In genomic region chr2:241689306-241689705, GRCh38 we compare ENCODE assay signal across 20 cellular contexts. TPM values are rescaled to one million over a fixed set of nuclear protein-coding genes. Genes with fewer than 3 reads are reported as not detected.
DNase-seq lines count a peak whose midpoint lies in the region; ATAC-seq, FAIRE-seq and TF ChIP-seq lines count a peak whose summit lies in the region.
"Had no signal": no experiment of that assay in that cellular context is flagged by ENCODE, and none has a peak within 500 bp of the region (broad histone marks: within the 10 kb centered on the region; RNA-seq: fewer than 3 reads in every experiment).

No MANE protein-coding gene starts in this region.

- FAIRE-seq in HepG2 (lab: Jason Lieb, UNC), result no peak

- H3K4me1 Mint-ChIP-seq in WTC11 (peaks cover 13% of the 10 kb centered on the region), type B pancreatic cell (ENCODE audit: unreplicated experiment) (no peaks in the 10 kb centered on the region)

- ATAC-seq in HepG2 (no peak), right lobe of liver (no peak), WTC11 (no peak), HG02678 (IDR thresholded peaks at IDR 0.05; ENCODE audit: unreplicated experiment) (no peak), HG03342 (IDR thresholded peaks at IDR 0.05; ENCODE audit: unreplicated experiment) (no peak)
- ATAC-seq: mucosa of descending colon, upper lobe of right lung had no signal

- H3K4me1 ChIP-seq in HepG2 (ENCODE audit: insufficient read depth, low read length) (peaks cover 28% of the 10 kb centered on the region), right lobe of liver (peaks cover 0 to 15% (median 8%) of the 10 kb centered on the region in 4 donors)

- DNase-seq in HepG2 (ENCODE audit: low spot score) (no peak), right lobe of liver (no peak), WTC11 (ENCODE audit: low spot score) (no peak), type B pancreatic cell (ENCODE audit: extremely low spot score, unreplicated experiment) (no peak), dedifferentiated amniotic fluid mesenchymal stem cell (ENCODE audit: extremely low spot score) (no peak)
- peak; percentile 75 for DNase-seq in central memory CD4-positive, alpha-beta T cell
- DNase-seq: activated effector memory CD4-positive, alpha-beta T cell treated with anti-CD3 and anti-CD28 coated beads, Interleukin-2, amount 50 U/mL, for 16 hours; AML-193; cerebellar nuclear complex; DMS79 treated with DMSO at 0.1 percent for 48 hours; glutamatergic neuron; HCEC 1CT; mucosa of descending colon; NCI-H774; Right ventricle myocardium superior; stimulated activated CD4-positive, alpha-beta T cell treated with anti-CD3 and anti-CD28 coated beads, Interleukin-15, amount 100 ng/mL, for 24 hours; upper lobe of right lung had no signal

- POLR2A ChIA-PET in HepG2 (lab: Yijun Ruan, JAX) (interaction anchor here (1.4 to 8.6 kb wide), 2 partner anchors 11 to 182 kb away, joined by 3 to 234 read pairs; partner anchors contain the start of gene ING5), WTC11 (lab: Charles Lee) (interaction anchor here (0.5 kb wide), 1 partner anchor 11 kb away, joined by 5 read pairs; no protein-coding TSS in a partner anchor)

- no peak overlapping the region for H3K27ac ChIP-seq in HepG2 (ENCODE audit: extremely low read length, insufficient read depth, low read length)
- no peak overlapping the region for H3K27ac ChIP-seq in right lobe of liver
- H3K27ac ChIP-seq: epithelial cell of prostate, upper lobe of right lung had no signal

- peaks cover 33% of the 10 kb centered on the region for H3K79me2 ChIP-seq in HepG2 (ENCODE audit: insufficient read depth, low read length)

- no peak overlapping the region for H3K9ac ChIP-seq in HepG2 (ENCODE audit: insufficient read depth, low read depth, low read length)

- H2AFZ ChIP-seq in HepG2 (ENCODE audit: low read length), result no peak overlapping the region

- H3K27me3 Mint-ChIP-seq in WTC11 (ENCODE audit: low read depth), result no peaks in the 10 kb centered on the region
- no peaks in the 10 kb centered on the region for H3K27me3 Mint-ChIP-seq in type B pancreatic cell

- in situ Hi-C loops in HepG2 (cut with HindIII; ENCODE audit: extremely low pct_ligation_motif_present, low pct_unique_long_range_greater_than_20kb), result no loop called here

- H3K4me2 ChIP-seq in HepG2 (ENCODE audit: low read depth, low read length), result peak overlapping the region; percentile 25; the same call in 1 of the 2 replicates

- H3K27me3 ChIP-seq in HepG2 (ENCODE audit: control insufficient read depth in 1 of 2, insufficient read depth in 2 of 2, low read length in 2 of 2) (no peaks in the 10 kb centered on the region; a peak in 1 of 5 replicates), right lobe of liver (no peaks in the 10 kb centered on the region)
- H3K27me3 ChIP-seq: upper lobe of right lung had no signal

- H3K9me3 ChIP-seq in HepG2 (ENCODE audit: low read length) (no peaks in the 10 kb centered on the region), right lobe of liver (no peaks in the 10 kb centered on the region)
- H3K9me3 ChIP-seq: mucosa of descending colon, upper lobe of right lung had no signal

- TF ChIP-seq EP300 in HepG2 (IDR thresholded peaks at IDR 0.05; ENCODE audit: low read depth in 2 of 2, low read length in 2 of 2) (no peak), HepG2 (CRISPR knock-in tag; IDR thresholded peaks at IDR 0.05; ENCODE audit: borderline replicate concordance) (no peak)

- H3K9me3 Mint-ChIP-seq in WTC11, result no peaks in the 10 kb centered on the region
- H3K9me3 Mint-ChIP-seq in type B pancreatic cell, result no peaks in the 10 kb centered on the region

- WGBS in HepG2 (ENCODE audit: low lambda C conversion rate), result 93% methylated on average over 10 of the region's 10 CpGs
- WGBS in right lobe of liver (ENCODE audit: insufficient coverage, low coverage, low lambda C conversion rate, missing lambda C conversion rate), result 84% methylated on average over 10 of the region's 10 CpGs

- CTCF ChIA-PET in HepG2 (lab: Yijun Ruan, JAX; ENCODE audit: low intra/inter-chr PET ratio, low total read pairs) (no interaction called here), WTC11 (lab: Charles Lee) (no interaction called here)

- H3K36me3 Mint-ChIP-seq in WTC11 (peaks cover 11% of the 10 kb centered on the region), type B pancreatic cell (peaks cover 5% of the 10 kb centered on the region)

- TF ChIP-seq RAD21 in HepG2 (CRISPR knock-in tag; IDR thresholded peaks at IDR 0.05), result no peak

- peaks cover 12 to 30% of the 10 kb centered on the region in 2 experiments for H3K36me3 ChIP-seq in HepG2 (replicated peaks in 1 of 2; ENCODE audit: control insufficient read depth in 1 of 2, insufficient read depth in 2 of 2, low read length in 2 of 2)
- H3K36me3 ChIP-seq in right lobe of liver, result peaks cover 0 to 14% (median 0%) of the 10 kb centered on the region in 4 donors

- no TSS peak for BruUV-seq in HepG2 (replicated peaks; lab: Mats Ljungman, UMichigan)

- no peaks in the 10 kb centered on the region for H4K20me1 ChIP-seq in HepG2 (ENCODE audit: insufficient read depth, low read length)

- H3K4me3 ChIP-seq in HepG2 (replicated peaks in 1 of 3; ENCODE audit: insufficient read depth in 1 of 3, low read depth in 2 of 3, low read length in 3 of 3) (no peak overlapping the region), right lobe of liver (no peak overlapping the region)
- H3K4me3 ChIP-seq: mucosa of descending colon, upper lobe of right lung had no signal

- no peak overlapping the region for H3K27ac Mint-ChIP-seq in WTC11
- peak overlapping the region; percentile 71 for H3K27ac Mint-ChIP-seq in type B pancreatic cell

- H3K4me3 Mint-ChIP-seq in WTC11 (peak overlapping the region; percentile 20; the same call in 1 of the 2 replicates), type B pancreatic cell (peak overlapping the region; percentile 41)

- intact Hi-C loops in HepG2 (cut with micrococcal nuclease; ENCODE audit: unreplicated experiment) (loop anchor here (5.0 kb wide), 1 partner anchor 42 kb away; no protein-coding TSS in a partner anchor), right lobe of liver (cut with DNase I) (no loop called here)

- TF ChIP-seq POLR2A in HepG2 (IDR thresholded peaks at IDR 0.05; ENCODE audit: insufficient read depth in 1 of 2, low read depth in 2 of 2, low read length in 2 of 2), result peak in 1 of 2 experiments; percentile 48; a peak in 2 of 4 replicates
- no peak for TF ChIP-seq POLR2A in right lobe of liver (IDR thresholded peaks at IDR 0.05)

- TF ChIP-seq CTCF in HepG2 (CRISPR knock-in tag; IDR thresholded peaks at IDR 0.05), result no peak
- TF ChIP-seq CTCF in right lobe of liver (IDR thresholded peaks at IDR 0.05), result no peak
- no peak for TF ChIP-seq CTCF in WTC11 (IDR thresholded peaks at IDR 0.05)
- no peak for TF ChIP-seq CTCF in type B pancreatic cell (conservative IDR thresholded peaks at IDR 0.05)

RNA-seq across cellular contexts. Expression of gene DTYMK, which starts 2.7 kb away (rescaled TPM):
- 124 and 134 TPM in 2 replicates for total RNA-seq in HepG2 (2016; rRNA removed; fragmentation: Illumina TruSeq; extraction: Trizol)
- total RNA-seq in HepG2 (2016; cell fraction: cytosol; rRNA removed; fragmentation: Illumina TruSeq; extraction: Trizol; ENCODE audit: low read depth), result 63.0 and 77.3 TPM in 2 replicates
- total RNA-seq in HepG2 (2016; cell fraction: insoluble cytoplasmic fraction; rRNA removed; fragmentation: Illumina TruSeq; extraction: Trizol), result 125 and 130 TPM in 2 replicates
- 99.9 and 116 TPM in 2 replicates for total RNA-seq in HepG2 (2016; cell fraction: membrane; rRNA removed; fragmentation: Illumina TruSeq; extraction: Trizol)
- 56.0 and 67.3 TPM in 2 replicates for total RNA-seq in HepG2 (2016; cell fraction: nucleus; rRNA removed; fragmentation: Illumina TruSeq; extraction: Trizol)
- polyA plus RNA-seq in HepG2 (2011; rRNA removed), result 39.5 and 57.5 TPM in 2 replicates
- polyA plus RNA-seq in HepG2 (2011; cell fraction: cytosol; rRNA removed), result 30.6 and 53.2 TPM in 2 replicates
- polyA plus RNA-seq in HepG2 (2011; cell fraction: nucleus; rRNA removed), result 36.9 and 39.6 TPM in 2 replicates
- polyA plus RNA-seq in HepG2 (2012), result 29.8 and 41.3 TPM in 2 replicates
- 57.1 and 73.3 TPM in 2 replicates for polyA plus RNA-seq in HepG2 (2016; cell fraction: cytosol; fragmentation: Illumina TruSeq; extraction: Trizol; ENCODE audit: low read depth)
- polyA plus RNA-seq in HepG2 (2016; cell fraction: insoluble cytoplasmic fraction; fragmentation: Illumina TruSeq; extraction: Trizol; ENCODE audit: low read depth), result 98.3 and 102 TPM in 2 replicates
- polyA plus RNA-seq in HepG2 (2016; cell fraction: membrane; fragmentation: Illumina TruSeq; extraction: Trizol; ENCODE audit: low read depth), result 74.9 and 82.8 TPM in 2 replicates
- polyA plus RNA-seq in HepG2 (2016; cell fraction: nucleus; fragmentation: Illumina TruSeq; extraction: Trizol; ENCODE audit: insufficient read depth, low read depth), result 101 and 105 TPM in 2 replicates
- 26.4 and 34.1 TPM in 2 replicates for polyA minus RNA-seq in HepG2 (2011; rRNA and poly(A)+ RNA removed; ENCODE audit: low replicate concordance)
- 11.1 and 15.5 TPM in 2 replicates for polyA minus RNA-seq in HepG2 (2011; cell fraction: cytosol; rRNA and poly(A)+ RNA removed)
- 13.2 and 17.9 TPM in 2 replicates for polyA minus RNA-seq in HepG2 (2011; cell fraction: nucleus; rRNA and poly(A)+ RNA removed)
- 10 to 100 TPM in 5 of 6 experiments, 1 to 10 TPM in 1; 9.9 to 21.5 (median 10.4) TPM for total RNA-seq in right lobe of liver
- total RNA-seq in WTC11 (2021), result 79.9 to 88.1 TPM (median 87.7 TPM) in 3 replicates
- 32.7 and 66.7 TPM in 2 replicates for total RNA-seq in type B pancreatic cell (ENCODE audit: low replicate concordance)

RNA-seq across cellular contexts. Expression of gene ING5, which starts 12.5 kb away (rescaled TPM):
- 56.7 and 61.9 TPM in 2 replicates for total RNA-seq in HepG2 (2016; rRNA removed; fragmentation: Illumina TruSeq; extraction: Trizol)
- 33.4 and 40.8 TPM in 2 replicates for total RNA-seq in HepG2 (2016; cell fraction: cytosol; rRNA removed; fragmentation: Illumina TruSeq; extraction: Trizol; ENCODE audit: low read depth)
- total RNA-seq in HepG2 (2016; cell fraction: insoluble cytoplasmic fraction; rRNA removed; fragmentation: Illumina TruSeq; extraction: Trizol), result 56.8 and 63.9 TPM in 2 replicates
- total RNA-seq in HepG2 (2016; cell fraction: membrane; rRNA removed; fragmentation: Illumina TruSeq; extraction: Trizol), result 47.0 and 50.8 TPM in 2 replicates
- 51.6 and 62.1 TPM in 2 replicates for total RNA-seq in HepG2 (2016; cell fraction: nucleus; rRNA removed; fragmentation: Illumina TruSeq; extraction: Trizol)
- 71.9 and 86.9 TPM in 2 replicates for polyA plus RNA-seq in HepG2 (2011; rRNA removed)
- polyA plus RNA-seq in HepG2 (2011; cell fraction: cytosol; rRNA removed), result 79.8 and 81.8 TPM in 2 replicates
- 137 and 149 TPM in 2 replicates for polyA plus RNA-seq in HepG2 (2011; cell fraction: nucleus; rRNA removed)
- 47.2 and 55.2 TPM in 2 replicates for polyA plus RNA-seq in HepG2 (2012)
- 25.6 and 28.6 TPM in 2 replicates for polyA plus RNA-seq in HepG2 (2016; cell fraction: cytosol; fragmentation: Illumina TruSeq; extraction: Trizol; ENCODE audit: low read depth)
- 56.0 and 56.2 TPM in 2 replicates for polyA plus RNA-seq in HepG2 (2016; cell fraction: insoluble cytoplasmic fraction; fragmentation: Illumina TruSeq; extraction: Trizol; ENCODE audit: low read depth)
- 51.0 and 51.1 TPM in 2 replicates for polyA plus RNA-seq in HepG2 (2016; cell fraction: membrane; fragmentation: Illumina TruSeq; extraction: Trizol; ENCODE audit: low read depth)
- polyA plus RNA-seq in HepG2 (2016; cell fraction: nucleus; fragmentation: Illumina TruSeq; extraction: Trizol; ENCODE audit: insufficient read depth, low read depth), result 128 and 130 TPM in 2 replicates
- 31.8 and 64.1 TPM in 2 replicates for polyA minus RNA-seq in HepG2 (2011; rRNA and poly(A)+ RNA removed; ENCODE audit: low replicate concordance)
- polyA minus RNA-seq in HepG2 (2011; cell fraction: cytosol; rRNA and poly(A)+ RNA removed), result 18.9 and 34.5 TPM in 2 replicates
- polyA minus RNA-seq in HepG2 (2011; cell fraction: nucleus; rRNA and poly(A)+ RNA removed), result 55.4 and 70.4 TPM in 2 replicates
- 10 to 100 TPM in 5 of 6 experiments, 1 to 10 TPM in 1; 8.2 to 20.3 (median 13.0) TPM for total RNA-seq in right lobe of liver
- total RNA-seq in WTC11 (2021), result 43.1 to 47.4 TPM (median 45.3 TPM) in 3 replicates
- 37.6 and 48.8 TPM in 2 replicates for total RNA-seq in type B pancreatic cell (ENCODE audit: low replicate concordance)

RNA-seq across cellular contexts. Expression of gene D2HGDH, which starts 45.1 kb away (rescaled TPM):
- total RNA-seq in HepG2 (2016; rRNA removed; fragmentation: Illumina TruSeq; extraction: Trizol) (10.2 and 20.3 TPM in 2 replicates), right lobe of liver (10 to 100 TPM; 18.9 to 38.6 (median 25.9) TPM), WTC11 (2021) (22.7 to 28.1 TPM (median 26.8 TPM) in 3 replicates), type B pancreatic cell (ENCODE audit: low replicate concordance) (17.3 and 36.0 TPM in 2 replicates)
- total RNA-seq in HepG2 (2016; cell fraction: cytosol; rRNA removed; fragmentation: Illumina TruSeq; extraction: Trizol; ENCODE audit: low read depth), result 5.4 and 6.4 TPM in 2 replicates
- total RNA-seq in HepG2 (2016; cell fraction: insoluble cytoplasmic fraction; rRNA removed; fragmentation: Illumina TruSeq; extraction: Trizol), result 9.1 and 22.3 TPM in 2 replicates
- 6.5 and 7.3 TPM in 2 replicates for total RNA-seq in HepG2 (2016; cell fraction: membrane; rRNA removed; fragmentation: Illumina TruSeq; extraction: Trizol)
- 18.0 and 21.4 TPM in 2 replicates for total RNA-seq in HepG2 (2016; cell fraction: nucleus; rRNA removed; fragmentation: Illumina TruSeq; extraction: Trizol)
- 19.2 and 20.5 TPM in 2 replicates for polyA plus RNA-seq in HepG2 (2011; rRNA removed)
- 6.4 and 12.2 TPM in 2 replicates for polyA plus RNA-seq in HepG2 (2011; cell fraction: cytosol; rRNA removed)
- 166 and 260 TPM in 2 replicates for polyA plus RNA-seq in HepG2 (2011; cell fraction: nucleus; rRNA removed)
- polyA plus RNA-seq in HepG2 (2012), result 16.1 and 26.4 TPM in 2 replicates
- 1.4 and 1.5 TPM in 2 replicates for polyA plus RNA-seq in HepG2 (2016; cell fraction: cytosol; fragmentation: Illumina TruSeq; extraction: Trizol; ENCODE audit: low read depth)
- 7.6 and 10.2 TPM in 2 replicates for polyA plus RNA-seq in HepG2 (2016; cell fraction: insoluble cytoplasmic fraction; fragmentation: Illumina TruSeq; extraction: Trizol; ENCODE audit: low read depth)
- polyA plus RNA-seq in HepG2 (2016; cell fraction: membrane; fragmentation: Illumina TruSeq; extraction: Trizol; ENCODE audit: low read depth), result 3.0 and 3.4 TPM in 2 replicates
- polyA plus RNA-seq in HepG2 (2016; cell fraction: nucleus; fragmentation: Illumina TruSeq; extraction: Trizol; ENCODE audit: insufficient read depth, low read depth), result 52.5 and 55.5 TPM in 2 replicates
- polyA minus RNA-seq in HepG2 (2011; rRNA and poly(A)+ RNA removed; ENCODE audit: low replicate concordance), result 12.2 and 16.0 TPM in 2 replicates
- 6.7 and 8.6 TPM in 2 replicates for polyA minus RNA-seq in HepG2 (2011; cell fraction: cytosol; rRNA and poly(A)+ RNA removed)
- 21.5 and 26.5 TPM in 2 replicates for polyA minus RNA-seq in HepG2 (2011; cell fraction: nucleus; rRNA and poly(A)+ RNA removed)

RNA-seq across cellular contexts. Expression of gene ATG4B, which starts 51.8 kb away (rescaled TPM):
- total RNA-seq in HepG2 (2016; rRNA removed; fragmentation: Illumina TruSeq; extraction: Trizol) (95.5 and 96.3 TPM in 2 replicates), right lobe of liver (10 to 100 TPM; 20.6 to 49.8 (median 39.3) TPM), WTC11 (2021) (113 to 133 TPM (median 127 TPM) in 3 replicates), type B pancreatic cell (ENCODE audit: low replicate concordance) (96.5 and 112 TPM in 2 replicates)
- 36.7 and 38.3 TPM in 2 replicates for total RNA-seq in HepG2 (2016; cell fraction: cytosol; rRNA removed; fragmentation: Illumina TruSeq; extraction: Trizol; ENCODE audit: low read depth)
- 89.4 and 100 TPM in 2 replicates for total RNA-seq in HepG2 (2016; cell fraction: insoluble cytoplasmic fraction; rRNA removed; fragmentation: Illumina TruSeq; extraction: Trizol)
- total RNA-seq in HepG2 (2016; cell fraction: membrane; rRNA removed; fragmentation: Illumina TruSeq; extraction: Trizol), result 29.3 and 29.5 TPM in 2 replicates
- 81.6 and 83.5 TPM in 2 replicates for total RNA-seq in HepG2 (2016; cell fraction: nucleus; rRNA removed; fragmentation: Illumina TruSeq; extraction: Trizol)
- polyA plus RNA-seq in HepG2 (2011; rRNA removed), result 239 and 300 TPM in 2 replicates
- 143 and 145 TPM in 2 replicates for polyA plus RNA-seq in HepG2 (2011; cell fraction: cytosol; rRNA removed)
- polyA plus RNA-seq in HepG2 (2011; cell fraction: nucleus; rRNA removed), result 1,044 and 1,316 TPM in 2 replicates
- 190 and 212 TPM in 2 replicates for polyA plus RNA-seq in HepG2 (2012)
- polyA plus RNA-seq in HepG2 (2016; cell fraction: cytosol; fragmentation: Illumina TruSeq; extraction: Trizol; ENCODE audit: low read depth), result 14.7 and 15.7 TPM in 2 replicates
- polyA plus RNA-seq in HepG2 (2016; cell fraction: insoluble cytoplasmic fraction; fragmentation: Illumina TruSeq; extraction: Trizol; ENCODE audit: low read depth), result 75.1 and 104 TPM in 2 replicates
- 19.2 and 21.6 TPM in 2 replicates for polyA plus RNA-seq in HepG2 (2016; cell fraction: membrane; fragmentation: Illumina TruSeq; extraction: Trizol; ENCODE audit: low read depth)
- polyA plus RNA-seq in HepG2 (2016; cell fraction: nucleus; fragmentation: Illumina TruSeq; extraction: Trizol; ENCODE audit: insufficient read depth, low read depth), result 244 TPM in 2 replicates
- polyA minus RNA-seq in HepG2 (2011; rRNA and poly(A)+ RNA removed; ENCODE audit: low replicate concordance), result 85.8 and 275 TPM in 2 replicates
- 75.1 and 78.1 TPM in 2 replicates for polyA minus RNA-seq in HepG2 (2011; cell fraction: cytosol; rRNA and poly(A)+ RNA removed)
- polyA minus RNA-seq in HepG2 (2011; cell fraction: nucleus; rRNA and poly(A)+ RNA removed), result 203 and 244 TPM in 2 replicates

RNA-seq across cellular contexts. Expression of gene THAP4, which starts 52.3 kb away (rescaled TPM):
- total RNA-seq in HepG2 (2016; rRNA removed; fragmentation: Illumina TruSeq; extraction: Trizol) (68.2 and 75.7 TPM in 2 replicates), right lobe of liver (10 to 100 TPM; 22.1 to 39.2 (median 25.0) TPM), WTC11 (2021) (72.6 to 88.6 TPM (median 78.0 TPM) in 3 replicates), type B pancreatic cell (ENCODE audit: low replicate concordance) (51.3 and 53.3 TPM in 2 replicates)
- 133 and 143 TPM in 2 replicates for total RNA-seq in HepG2 (2016; cell fraction: cytosol; rRNA removed; fragmentation: Illumina TruSeq; extraction: Trizol; ENCODE audit: low read depth)
- 59.6 and 76.6 TPM in 2 replicates for total RNA-seq in HepG2 (2016; cell fraction: insoluble cytoplasmic fraction; rRNA removed; fragmentation: Illumina TruSeq; extraction: Trizol)
- total RNA-seq in HepG2 (2016; cell fraction: membrane; rRNA removed; fragmentation: Illumina TruSeq; extraction: Trizol), result 167 and 184 TPM in 2 replicates
- total RNA-seq in HepG2 (2016; cell fraction: nucleus; rRNA removed; fragmentation: Illumina TruSeq; extraction: Trizol), result 30.7 and 35.8 TPM in 2 replicates
- 59.7 and 70.2 TPM in 2 replicates for polyA plus RNA-seq in HepG2 (2011; rRNA removed)
- 54.6 and 83.4 TPM in 2 replicates for polyA plus RNA-seq in HepG2 (2011; cell fraction: cytosol; rRNA removed)
- 44.5 and 45.2 TPM in 2 replicates for polyA plus RNA-seq in HepG2 (2011; cell fraction: nucleus; rRNA removed)
- 52.8 and 71.5 TPM in 2 replicates for polyA plus RNA-seq in HepG2 (2012)
- polyA plus RNA-seq in HepG2 (2016; cell fraction: cytosol; fragmentation: Illumina TruSeq; extraction: Trizol; ENCODE audit: low read depth), result 151 and 156 TPM in 2 replicates
- polyA plus RNA-seq in HepG2 (2016; cell fraction: insoluble cytoplasmic fraction; fragmentation: Illumina TruSeq; extraction: Trizol; ENCODE audit: low read depth), result 70.7 and 84.7 TPM in 2 replicates
- polyA plus RNA-seq in HepG2 (2016; cell fraction: membrane; fragmentation: Illumina TruSeq; extraction: Trizol; ENCODE audit: low read depth), result 183 and 195 TPM in 2 replicates
- 54.6 and 58.8 TPM in 2 replicates for polyA plus RNA-seq in HepG2 (2016; cell fraction: nucleus; fragmentation: Illumina TruSeq; extraction: Trizol; ENCODE audit: insufficient read depth, low read depth)
- 38.3 and 105 TPM in 2 replicates for polyA minus RNA-seq in HepG2 (2011; rRNA and poly(A)+ RNA removed; ENCODE audit: low replicate concordance)
- polyA minus RNA-seq in HepG2 (2011; cell fraction: cytosol; rRNA and poly(A)+ RNA removed), result 40.5 and 45.2 TPM in 2 replicates
- polyA minus RNA-seq in HepG2 (2011; cell fraction: nucleus; rRNA and poly(A)+ RNA removed), result 18.9 and 20.6 TPM in 2 replicates
